In genomic region chr10:132149261-132149660, GRCh38 we compare ENCODE assay signal across 16 cellular contexts.
"Had no signal": no experiment of that assay in that cellular context is flagged by ENCODE, and none has a peak within 500 bp of the region (broad histone marks: within the 10 kb centered on the region; RNA-seq: fewer than 3 reads in every experiment).

No MANE protein-coding gene starts in this region.

- H3K9me3 ChIP-seq: neutrophil, thyroid gland had no signal

- H3K36me3 Mint-ChIP-seq: activated naive CD8-positive, alpha-beta T cell treated with anti-CD3 and anti-CD28 coated beads, Interleukin-2, amount 10 ng/mL, durations not matched to agents 7 days and 5 days; naive B cell; stimulated activated effector memory CD8-positive, alpha-beta T cell treated with anti-CD3 and anti-CD28 coated beads, Interleukin-12 subunit alpha, Interleukin-12 subunit beta, amount 100 ng/mL, for 72 hours had no signal

- H3K36me3 ChIP-seq: brain microvascular endothelial cell, neutrophil, thyroid gland, WERI-Rb-1 had no signal

- DNase-seq: activated CD4-positive, alpha-beta memory T cell treated with anti-CD3 and anti-CD28 coated beads, Interleukin-2, amount 10 ng/mL, durations not matched to agents 7 days and 5 days; activated CD4-positive, alpha-beta T cell treated with anti-CD3 and anti-CD28 coated beads for 4 hours; activated naive CD4-positive, alpha-beta T cell; activated naive CD8-positive, alpha-beta T cell treated with anti-CD3 and anti-CD28 coated beads, Interleukin-2, amount 10 ng/mL, durations not matched to agents 7 days and 5 days; anterior cingulate cortex; brain microvascular endothelial cell; effector memory CD4-positive, alpha-beta T cell; foreskin melanocyte; mammary epithelial cell; naive B cell; stimulated activated CD4-positive, alpha-beta T cell treated with anti-CD3 and anti-CD28 coated beads, Interleukin-12 subunit alpha, Interleukin-12 subunit beta, amount 100 ng/mL, for 4 hours; thyroid gland; WERI-Rb-1 had no signal

- H3K27ac Mint-ChIP-seq: activated CD4-positive, alpha-beta memory T cell treated with anti-CD3 and anti-CD28 coated beads, Interleukin-2, amount 10 ng/mL, durations not matched to agents 7 days and 5 days; activated naive CD8-positive, alpha-beta T cell treated with anti-CD3 and anti-CD28 coated beads, Interleukin-2, amount 10 ng/mL, durations not matched to agents 7 days and 5 days; dendritic cell treated with granulocyte-macrophage colony-stimulating factor and Interleukin-4, amounts not matched to agents 40 ng/mL and 50 ng/mL, for 4 days; naive B cell; stimulated activated effector memory CD8-positive, alpha-beta T cell treated with anti-CD3 and anti-CD28 coated beads, Interleukin-12 subunit alpha, Interleukin-12 subunit beta, amount 100 ng/mL, for 72 hours had no signal

- H3K4me1 ChIP-seq: thyroid gland had no signal

- H3K27ac ChIP-seq: brain microvascular endothelial cell, neutrophil, thyroid gland, WERI-Rb-1 had no signal

- H3K9me3 Mint-ChIP-seq: activated CD4-positive, alpha-beta memory T cell treated with anti-CD3 and anti-CD28 coated beads, Interleukin-2, amount 10 ng/mL, durations not matched to agents 7 days and 5 days; activated naive CD8-positive, alpha-beta T cell treated with anti-CD3 and anti-CD28 coated beads, Interleukin-2, amount 10 ng/mL, durations not matched to agents 7 days and 5 days; dendritic cell treated with granulocyte-macrophage colony-stimulating factor and Interleukin-4, amounts not matched to agents 40 ng/mL and 50 ng/mL, for 4 days; naive B cell; stimulated activated effector memory CD8-positive, alpha-beta T cell treated with anti-CD3 and anti-CD28 coated beads, Interleukin-12 subunit alpha, Interleukin-12 subunit beta, amount 100 ng/mL, for 72 hours had no signal

- H3K27me3 Mint-ChIP-seq: activated CD4-positive, alpha-beta memory T cell treated with anti-CD3 and anti-CD28 coated beads, Interleukin-2, amount 10 ng/mL, durations not matched to agents 7 days and 5 days; activated naive CD8-positive, alpha-beta T cell treated with anti-CD3 and anti-CD28 coated beads, Interleukin-2, amount 10 ng/mL, durations not matched to agents 7 days and 5 days; naive B cell had no signal

- H3K27me3 ChIP-seq: brain microvascular endothelial cell, thyroid gland had no signal

- H3K4me3 ChIP-seq: thyroid gland had no signal

- ATAC-seq: stimulated activated effector memory CD8-positive, alpha-beta T cell treated with anti-CD3 and anti-CD28 coated beads, Interleukin-12 subunit alpha, Interleukin-12 subunit beta, amount 100 ng/mL, for 72 hours had no signal

- H3K4me1 Mint-ChIP-seq: activated CD4-positive, alpha-beta memory T cell treated with anti-CD3 and anti-CD28 coated beads, Interleukin-2, amount 10 ng/mL, durations not matched to agents 7 days and 5 days; activated naive CD8-positive, alpha-beta T cell treated with anti-CD3 and anti-CD28 coated beads, Interleukin-2, amount 10 ng/mL, durations not matched to agents 7 days and 5 days; naive B cell; stimulated activated effector memory CD8-positive, alpha-beta T cell treated with anti-CD3 and anti-CD28 coated beads, Interleukin-12 subunit alpha, Interleukin-12 subunit beta, amount 100 ng/mL, for 72 hours had no signal

- H3K4me3 Mint-ChIP-seq: activated CD4-positive, alpha-beta memory T cell treated with anti-CD3 and anti-CD28 coated beads, Interleukin-2, amount 10 ng/mL, durations not matched to agents 7 days and 5 days; activated naive CD8-positive, alpha-beta T cell treated with anti-CD3 and anti-CD28 coated beads, Interleukin-2, amount 10 ng/mL, durations not matched to agents 7 days and 5 days; dendritic cell treated with granulocyte-macrophage colony-stimulating factor and Interleukin-4, amounts not matched to agents 40 ng/mL and 50 ng/mL, for 4 days; stimulated activated effector memory CD8-positive, alpha-beta T cell treated with anti-CD3 and anti-CD28 coated beads, Interleukin-12 subunit alpha, Interleukin-12 subunit beta, amount 100 ng/mL, for 72 hours had no signal
